In the genomic region with DNA sequence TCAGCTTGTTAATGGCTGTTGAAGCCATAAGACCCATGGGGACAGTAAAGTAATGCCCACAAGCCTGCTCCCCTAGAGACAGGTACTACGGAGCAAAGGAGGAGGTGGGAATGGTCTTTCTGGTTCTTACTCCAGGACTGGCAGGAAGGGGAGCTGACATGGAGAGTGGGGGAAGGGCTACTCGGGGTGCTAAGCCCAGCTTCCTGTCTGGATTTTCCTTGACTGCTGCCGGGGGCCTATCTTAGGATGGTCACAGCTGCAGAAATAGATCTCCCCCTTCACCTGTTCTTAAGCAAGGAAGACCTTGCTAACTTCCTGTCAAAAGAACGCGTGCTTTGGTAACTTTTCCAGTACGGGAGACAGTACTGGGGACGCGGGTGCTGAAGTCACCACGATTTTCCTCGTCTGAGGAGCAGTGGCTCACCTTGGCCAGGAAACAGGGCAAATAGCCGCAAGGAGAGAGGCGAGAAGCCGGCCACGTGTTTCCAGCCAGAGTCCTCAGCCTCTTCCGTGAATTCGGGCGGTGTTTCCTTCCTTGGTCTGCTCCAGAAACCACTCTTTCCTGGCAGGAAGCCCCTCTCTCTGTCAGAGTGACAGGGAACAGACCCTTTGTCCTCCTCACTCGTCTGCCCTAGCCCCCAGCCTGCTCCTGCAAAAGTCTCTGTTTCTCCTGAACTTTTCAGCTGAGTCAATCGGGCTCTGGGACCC, we compare ENCODE assay signal across 1 cellular context.
TF ChIP-seq lines count a peak whose summit lies in the region.

No MANE protein-coding gene starts in this region.

TF ChIP-seq in HepG2, 621 proteins besides CTCF, POLR2A, EP300 and RAD21:
- TF ChIP-seq, protein P1, sequence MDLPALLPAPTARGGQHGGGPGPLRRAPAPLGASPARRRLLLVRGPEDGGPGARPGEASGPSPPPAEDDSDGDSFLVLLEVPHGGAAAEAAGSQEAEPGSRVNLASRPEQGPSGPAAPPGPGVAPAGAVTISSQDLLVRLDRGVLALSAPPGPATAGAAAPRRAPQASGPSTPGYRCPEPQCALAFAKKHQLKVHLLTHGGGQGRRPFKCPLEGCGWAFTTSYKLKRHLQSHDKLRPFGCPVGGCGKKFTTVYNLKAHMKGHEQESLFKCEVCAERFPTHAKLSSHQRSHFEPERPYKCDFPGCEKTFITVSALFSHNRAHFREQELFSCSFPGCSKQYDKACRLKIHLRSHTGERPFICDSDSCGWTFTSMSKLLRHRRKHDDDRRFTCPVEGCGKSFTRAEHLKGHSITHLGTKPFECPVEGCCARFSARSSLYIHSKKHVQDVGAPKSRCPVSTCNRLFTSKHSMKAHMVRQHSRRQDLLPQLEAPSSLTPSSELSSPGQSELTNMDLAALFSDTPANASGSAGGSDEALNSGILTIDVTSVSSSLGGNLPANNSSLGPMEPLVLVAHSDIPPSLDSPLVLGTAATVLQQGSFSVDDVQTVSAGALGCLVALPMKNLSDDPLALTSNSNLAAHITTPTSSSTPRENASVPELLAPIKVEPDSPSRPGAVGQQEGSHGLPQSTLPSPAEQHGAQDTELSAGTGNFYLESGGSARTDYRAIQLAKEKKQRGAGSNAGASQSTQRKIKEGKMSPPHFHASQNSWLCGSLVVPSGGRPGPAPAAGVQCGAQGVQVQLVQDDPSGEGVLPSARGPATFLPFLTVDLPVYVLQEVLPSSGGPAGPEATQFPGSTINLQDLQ (CRISPR knock-in tag; IDR thresholded peaks at IDR 0.05) = 0 out of 2 replicates have a peak, but pooled peaks have one; percentile 48
- TF ChIP-seq MTF2 (CRISPR knock-in tag; IDR thresholded peaks at IDR 0.05; ENCODE audit: borderline replicate concordance) (no peak), ZNF207 (IDR thresholded peaks at IDR 0.05; ENCODE audit: borderline replicate concordance) (no peak), ZC3H13 (CRISPR knock-in tag; IDR thresholded peaks at IDR 0.05) (0 out of 2 replicates have a peak, but pooled peaks have one; percentile 29)
- TF ChIP-seq, protein P2, sequence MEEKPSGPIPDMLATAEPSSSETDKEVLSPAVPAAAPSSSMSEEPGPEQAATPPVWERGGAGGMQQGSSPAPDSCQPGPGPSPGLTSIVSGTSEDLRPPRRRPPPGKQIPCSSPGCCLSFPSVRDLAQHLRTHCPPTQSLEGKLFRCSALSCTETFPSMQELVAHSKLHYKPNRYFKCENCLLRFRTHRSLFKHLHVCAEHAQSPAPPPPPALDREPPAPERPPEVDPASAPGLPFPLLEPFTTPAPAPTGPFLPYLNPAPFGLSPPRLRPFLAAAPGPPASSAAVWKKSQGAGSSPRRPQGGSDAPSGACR (CRISPR knock-in tag; IDR thresholded peaks at IDR 0.05) = no peak
- TF ChIP-seq, protein P3, sequence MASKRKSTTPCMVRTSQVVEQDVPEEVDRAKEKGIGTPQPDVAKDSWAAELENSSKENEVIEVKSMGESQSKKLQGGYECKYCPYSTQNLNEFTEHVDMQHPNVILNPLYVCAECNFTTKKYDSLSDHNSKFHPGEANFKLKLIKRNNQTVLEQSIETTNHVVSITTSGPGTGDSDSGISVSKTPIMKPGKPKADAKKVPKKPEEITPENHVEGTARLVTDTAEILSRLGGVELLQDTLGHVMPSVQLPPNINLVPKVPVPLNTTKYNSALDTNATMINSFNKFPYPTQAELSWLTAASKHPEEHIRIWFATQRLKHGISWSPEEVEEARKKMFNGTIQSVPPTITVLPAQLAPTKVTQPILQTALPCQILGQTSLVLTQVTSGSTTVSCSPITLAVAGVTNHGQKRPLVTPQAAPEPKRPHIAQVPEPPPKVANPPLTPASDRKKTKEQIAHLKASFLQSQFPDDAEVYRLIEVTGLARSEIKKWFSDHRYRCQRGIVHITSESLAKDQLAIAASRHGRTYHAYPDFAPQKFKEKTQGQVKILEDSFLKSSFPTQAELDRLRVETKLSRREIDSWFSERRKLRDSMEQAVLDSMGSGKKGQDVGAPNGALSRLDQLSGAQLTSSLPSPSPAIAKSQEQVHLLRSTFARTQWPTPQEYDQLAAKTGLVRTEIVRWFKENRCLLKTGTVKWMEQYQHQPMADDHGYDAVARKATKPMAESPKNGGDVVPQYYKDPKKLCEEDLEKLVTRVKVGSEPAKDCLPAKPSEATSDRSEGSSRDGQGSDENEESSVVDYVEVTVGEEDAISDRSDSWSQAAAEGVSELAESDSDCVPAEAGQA (IDR thresholded peaks at IDR 0.05; ENCODE audit: low read depth) = no peak
- TF ChIP-seq, protein P3 (CRISPR knock-in tag; IDR thresholded peaks at IDR 0.05; ENCODE audit: borderline replicate concordance) = no peak
